ENCODE assay signal across 21 cellular contexts in the genomic region with DNA sequence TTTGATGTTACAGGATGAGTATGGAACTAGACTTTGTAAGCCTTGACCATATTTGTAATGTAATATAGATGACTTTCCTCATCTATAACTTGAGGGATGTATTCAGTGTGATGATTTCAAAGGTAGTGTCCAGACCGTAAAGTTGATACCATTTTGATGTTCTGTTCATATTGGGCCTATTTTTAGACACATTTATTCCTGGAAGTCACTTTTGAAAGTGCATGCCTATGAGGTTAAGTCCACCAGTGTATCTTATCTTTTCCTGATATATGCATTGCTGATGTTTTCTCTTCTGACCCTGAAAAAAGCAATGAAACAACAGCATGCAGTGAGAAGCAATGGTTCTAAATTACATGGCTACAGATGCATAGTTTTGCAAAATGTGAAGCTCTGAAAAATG.
"Had no signal": no experiment of that assay in that cellular context is flagged by ENCODE, and none has a peak within 500 bp of the region (broad histone marks: within the 10 kb centered on the region; RNA-seq: fewer than 3 reads in every experiment).

No MANE protein-coding gene starts in this region.

- H3K36me3 ChIP-seq: esophagus muscularis mucosa, gastroesophageal sphincter, heart right ventricle, left ventricle myocardium inferior, lower lobe of right lung had no signal

- H3K36me3 Mint-ChIP-seq: mesothelial cell of epicardium, naive B cell had no signal

- H3K27me3 ChIP-seq: esophagus muscularis mucosa, foreskin keratinocyte, gastroesophageal sphincter, heart right ventricle had no signal

- FAIRE-seq: colon, endothelial cell of umbilical vein, keratinocyte had no signal

- DNase-seq: dermis blood vessel endothelial cell; dorsolateral prefrontal cortex; effector CD4-positive, alpha-beta T cell; effector memory CD4-positive, alpha-beta T cell; foreskin keratinocyte; heart right ventricle; hippocampal formation; left colon; left ventricle myocardium inferior; lower lobe of right lung; mesenchymal stem cell; mucosa of descending colon; naive B cell had no signal

- ATAC-seq: foreskin keratinocyte, gastroesophageal sphincter, left colon, left lobe of liver, lower lobe of right lung, mucosa of descending colon had no signal

- H3K27ac Mint-ChIP-seq: mesothelial cell of epicardium, naive B cell had no signal

- H3K9me3 ChIP-seq: gastroesophageal sphincter, left ventricle myocardium inferior, lower lobe of right lung, mucosa of descending colon had no signal

- H3K4me3 ChIP-seq: coronary artery, dorsolateral prefrontal cortex, esophagus muscularis mucosa, gastroesophageal sphincter, left ventricle myocardium inferior, lower lobe of right lung, mucosa of descending colon had no signal

- H3K9me3 Mint-ChIP-seq: naive B cell had no signal

- H3K27ac ChIP-seq: coronary artery, dorsolateral prefrontal cortex, esophagus muscularis mucosa, foreskin keratinocyte, gastroesophageal sphincter, heart right ventricle, left ventricle myocardium inferior, lower lobe of right lung had no signal

- H3K4me3 Mint-ChIP-seq: mesothelial cell of epicardium, naive B cell had no signal

- H3K4me1 ChIP-seq: esophagus muscularis mucosa, foreskin keratinocyte, gastroesophageal sphincter, left ventricle myocardium inferior, lower lobe of right lung had no signal

- H3K4me1 Mint-ChIP-seq: mesothelial cell of epicardium, naive B cell had no signal
